ENCODE assay signal across 26 cellular contexts in the genomic region with DNA sequence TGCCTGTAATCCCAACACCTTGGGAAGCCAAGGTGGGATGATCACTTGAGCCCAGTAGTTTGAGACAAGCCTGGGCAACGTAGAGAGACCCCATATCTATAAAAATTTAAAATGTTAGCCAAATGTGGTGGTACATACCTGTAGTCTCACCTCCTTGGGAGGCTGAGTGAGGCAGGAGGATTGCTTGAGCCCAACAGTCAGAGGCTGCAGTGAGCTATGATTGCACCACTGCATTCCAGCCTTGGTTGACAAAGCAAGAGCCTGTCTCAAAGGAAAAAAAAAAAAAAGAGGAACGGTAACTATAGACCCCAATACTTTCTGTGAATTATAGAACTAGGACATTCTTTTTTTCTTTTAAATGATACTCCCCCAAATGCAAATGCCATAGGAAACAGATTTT. TPM values are rescaled to one million over a fixed set of nuclear protein-coding genes. Genes with fewer than 3 reads are reported as not detected.
"Had no signal": no experiment of that assay in that cellular context is flagged by ENCODE, and none has a peak within 500 bp of the region (broad histone marks: within the 10 kb centered on the region; RNA-seq: fewer than 3 reads in every experiment).

No MANE protein-coding gene starts in this region.

- H3K27me3 ChIP-seq: testis, vagina had no signal

- H3K36me3 ChIP-seq: brain microvascular endothelial cell, esophagus muscularis mucosa, heart right ventricle, lower lobe of right lung, right lobe of liver, vagina had no signal

- H3K9me3 ChIP-seq: esophagus muscularis mucosa, heart right ventricle, lower lobe of right lung, right lobe of liver, testis, vagina had no signal

- ATAC-seq: activated CD4-positive, alpha-beta T cell treated with anti-CD3 and anti-CD28 coated beads for 36 hours; activated CD8-positive, alpha-beta memory T cell treated with anti-CD3 and anti-CD28 coated beads, Interleukin-2, amount 10 ng/mL, durations not matched to agents 7 days and 5 days; activated CD8-positive, alpha-beta T cell treated with anti-CD3 and anti-CD28 coated beads, Interleukin-2, amount 10 ng/mL, durations not matched to agents 7 days and 5 days; foreskin keratinocyte; heart right ventricle; lower lobe of right lung; natural killer cell treated with Interleukin-12 subunit alpha and Interleukin-12 subunit beta and Interleukin-15 and Interleukin-18, amount 100 ng/mL, for 72 hours had no signal

- H3K4me3 ChIP-seq: esophagus muscularis mucosa, heart right ventricle, lower lobe of right lung, right lobe of liver, testis, vagina had no signal

- H3K27ac ChIP-seq: brain microvascular endothelial cell, esophagus muscularis mucosa, foreskin keratinocyte, heart right ventricle, right lobe of liver, testis, vagina had no signal

- DNase-seq: activated CD4-positive, alpha-beta T cell treated with anti-CD3 and anti-CD28 coated beads for 36 hours; activated CD4-positive, CD25-positive, alpha-beta regulatory T cell; activated CD8-positive, alpha-beta memory T cell treated with anti-CD3 and anti-CD28 coated beads, Interleukin-2, amount 10 ng/mL, durations not matched to agents 7 days and 5 days; activated CD8-positive, alpha-beta T cell treated with anti-CD3 and anti-CD28 coated beads, Interleukin-2, amount 10 ng/mL, durations not matched to agents 7 days and 5 days; activated effector memory CD4-positive, alpha-beta T cell treated with anti-CD3 and anti-CD28 coated beads, Interleukin-2, amount 50 U/mL, for 16 hours; activated naive CD4-positive, alpha-beta T cell treated with anti-CD3 and anti-CD28 coated beads for 36 hours; activated naive CD8-positive, alpha-beta T cell treated with anti-CD3 and anti-CD28 coated beads, Interleukin-2, amount 10 ng/mL, durations not matched to agents 7 days and 5 days; amniotic stem cell; brain microvascular endothelial cell; caudate nucleus; endodermal cell; heart right ventricle; lower lobe of right lung; mesendoderm; stimulated activated CD4-positive, alpha-beta T cell treated with anti-CD3 and anti-CD28 coated beads, Interleukin-2, amount 100 ng/mL, for 48 hours; stimulated activated naive CD4-positive, alpha-beta T cell treated with Interleukin-2 at 50 U/mL for 16 hours; T-helper 1 cell; testis had no signal

- H3K4me1 ChIP-seq: foreskin keratinocyte, testis had no signal

RNA-seq across cellular contexts. Expression of a gene that starts 1.8 kb away (rescaled TPM):
- total RNA-seq: activated CD4-positive, alpha-beta T cell treated with anti-CD3 and anti-CD28 coated beads for 36 hours; activated CD8-positive, alpha-beta T cell treated with anti-CD3 and anti-CD28 coated beads, Interleukin-2, amount 10 ng/mL, durations not matched to agents 7 days and 5 days; activated naive CD4-positive, alpha-beta T cell treated with anti-CD3 and anti-CD28 coated beads for 36 hours; activated naive CD8-positive, alpha-beta T cell treated with anti-CD3 and anti-CD28 coated beads, Interleukin-2, amount 10 ng/mL, durations not matched to agents 7 days and 5 days; glomerular endothelial cell; myocyte; natural killer cell treated with Interleukin-12 subunit alpha and Interleukin-12 subunit beta and Interleukin-15 and Interleukin-18, amount 100 ng/mL, for 72 hours; skeletal muscle tissue; vagina had no signal
